In the genomic region with DNA sequence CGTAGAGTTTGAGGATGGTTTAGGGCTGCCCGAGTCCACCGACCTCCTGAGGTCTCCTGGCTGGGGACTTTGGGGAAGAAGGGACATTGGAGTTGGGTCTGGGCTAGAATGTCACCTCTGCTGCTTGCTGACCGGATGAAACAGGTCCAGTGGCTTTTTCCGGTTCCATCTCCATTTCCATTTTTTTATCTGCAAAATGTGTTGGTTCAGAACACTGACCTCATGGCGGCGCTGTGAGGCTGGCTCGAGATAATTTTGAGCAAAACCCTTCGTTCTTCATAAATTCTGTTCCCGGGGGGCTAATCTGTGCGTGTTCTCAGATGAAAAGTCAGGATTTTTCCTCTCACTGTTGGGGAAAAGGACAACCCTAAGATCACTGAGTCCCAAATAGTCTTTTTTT, we compare ENCODE assay signal across 11 cellular contexts.
DNase-seq lines count a peak whose midpoint lies in the region; ATAC-seq and TF ChIP-seq lines count a peak whose summit lies in the region.
"Had no signal": no experiment of that assay in that cellular context is flagged by ENCODE, and none has a peak within 500 bp of the region (broad histone marks: within the 10 kb centered on the region; RNA-seq: fewer than 3 reads in every experiment).

No MANE protein-coding gene starts in this region.

- H3K9me3 ChIP-seq in RWPE2 (ENCODE audit: severe bottlenecking), result no peaks in the 10 kb centered on the region

- no peak for DNase-seq in AG10803 (ENCODE audit: low read depth)
- no peak for DNase-seq in RWPE2 (ENCODE audit: low spot score)
- peak; percentile 12 for DNase-seq in inferior parietal cortex (ENCODE audit: extremely low spot score)
- DNase-seq in NCI-H1436 treated with DMSO at 0.1 percent for 48 hours (lab: John Stamatoyannopoulos, UW), result no peak
- no peak for DNase-seq in KG1 (lab: John Stamatoyannopoulos, UW)
- DNase-seq: caudate nucleus; EL; stimulated activated naive CD8-positive, alpha-beta T cell treated with anti-CD3 and anti-CD28 coated beads, Interleukin-15, amount 100 ng/mL, for 72 hours had no signal

- no peaks in the 10 kb centered on the region for H3K27me3 ChIP-seq in RWPE2 (ENCODE audit: insufficient read depth, poor library complexity, severe bottlenecking)

- TF ChIP-seq CTCF in AG10803 (conservative IDR thresholded peaks at IDR 0.05; ENCODE audit: low read length) (0 out of 2 replicates have a peak, but pooled peaks have one; percentile 7), GM12872 (IDR thresholded peaks at IDR 0.05; ENCODE audit: insufficient read depth, low read depth, low read length) (peak; percentile 47; the same call in 2 of the 3 replicates), RWPE2 (IDR thresholded peaks at IDR 0.05; ENCODE audit: poor library complexity, severe bottlenecking) (peak; percentile 44)

- H3K36me3 ChIP-seq in RWPE2 (ENCODE audit: low read depth), result no peaks in the 10 kb centered on the region

- ATAC-seq in RWPE2 (ENCODE audit: low read depth) (no peak), HG02678 (IDR thresholded peaks at IDR 0.05; ENCODE audit: unreplicated experiment) (no peak), GM21786 (IDR thresholded peaks at IDR 0.05; ENCODE audit: unreplicated experiment) (no peak)
- ATAC-seq: stimulated activated naive CD8-positive, alpha-beta T cell treated with anti-CD3 and anti-CD28 coated beads, Interleukin-15, amount 100 ng/mL, for 72 hours had no signal

- H3K4me1 ChIP-seq in RWPE2 (ENCODE audit: insufficient read depth, poor library complexity, severe bottlenecking), result peaks cover 21% of the 10 kb centered on the region

- H3K27ac ChIP-seq in RWPE2 (ENCODE audit: poor library complexity, severe bottlenecking), result no peak overlapping the region

- no peak overlapping the region for H3K4me3 ChIP-seq in AG10803 (ENCODE audit: low read length)
- H3K4me3 ChIP-seq in RWPE2 (ENCODE audit: severe bottlenecking), result no peak overlapping the region
